Comparison of ENCODE assay signal across 16 cellular contexts in genomic region chr6:135251964-135252429, GRCh38.
A peak's percentile ranks its signal among the peaks of the same experiment; 100 is the strongest.
DNase-seq lines count a peak whose midpoint lies in the region; ATAC-seq and TF ChIP-seq lines count a peak whose summit lies in the region.
"Had no signal": no experiment of that assay in that cellular context is flagged by ENCODE, and none has a peak within 500 bp of the region (broad histone marks: within the 10 kb centered on the region; RNA-seq: fewer than 3 reads in every experiment).

No MANE protein-coding gene starts in this region.

- H3K4me3 ChIP-seq in liver (ENCODE audit: low read depth in 1 of 3, low read length in 3 of 3), result no peak overlapping the region
- H3K4me3 ChIP-seq in CD8-positive, alpha-beta memory T cell (ENCODE audit: low read length), result no peak overlapping the region

- peaks cover 0 to 14% (median 7%) of the 10 kb centered on the region in 4 donors for H3K4me1 ChIP-seq in liver (ENCODE audit: control insufficient read depth in 4 of 4, insufficient read depth in 4 of 4, low read length in 3 of 4)
- H3K4me1 ChIP-seq in CD8-positive, alpha-beta memory T cell (ENCODE audit: insufficient read depth, low read length), result no peaks in the 10 kb centered on the region

- H3K27me3 ChIP-seq in liver (ENCODE audit: control insufficient read depth in 4 of 4, insufficient read depth in 4 of 4, low read length in 3 of 4), result no peaks in the 10 kb centered on the region
- no peaks in the 10 kb centered on the region for H3K27me3 ChIP-seq in CD8-positive, alpha-beta memory T cell (ENCODE audit: insufficient read depth, low read length, poor library complexity, severe bottlenecking)

- H3K9ac ChIP-seq in liver (ENCODE audit: low read depth in 1 of 2, low read length in 2 of 2), result no peak overlapping the region

- H3K27ac Mint-ChIP-seq in HFFc6, result no peak overlapping the region
- no peak overlapping the region for H3K27ac Mint-ChIP-seq in activated T-helper 17 cell treated with anti-CD3 and anti-CD28 coated beads, Interleukin-2, amount 50 U/mL, for 72 hours
- no peak overlapping the region for H3K27ac Mint-ChIP-seq in CD8-positive, alpha-beta memory T cell
- H3K27ac Mint-ChIP-seq: immature natural killer cell; natural killer cell treated with Interleukin-12 subunit alpha and Interleukin-12 subunit beta and Interleukin-15 and Interleukin-18, amount 100 ng/mL, for 72 hours had no signal

- H3K36me3 Mint-ChIP-seq in HFFc6 (ENCODE audit: low read depth), result no peaks in the 10 kb centered on the region
- no peaks in the 10 kb centered on the region for H3K36me3 Mint-ChIP-seq in activated T-helper 17 cell treated with anti-CD3 and anti-CD28 coated beads, Interleukin-2, amount 50 U/mL, for 72 hours (ENCODE audit: low read depth)
- no peaks in the 10 kb centered on the region for H3K36me3 Mint-ChIP-seq in CD8-positive, alpha-beta memory T cell
- H3K36me3 Mint-ChIP-seq: brain; immature natural killer cell; natural killer cell treated with Interleukin-12 subunit alpha and Interleukin-12 subunit beta and Interleukin-15 and Interleukin-18, amount 100 ng/mL, for 72 hours had no signal

- DNase-seq in DMS53 (lab: John Stamatoyannopoulos, UW), result peak; percentile 76
- peak; percentile 8 for DNase-seq in HFFc6
- no peak for DNase-seq in CD8-positive, alpha-beta memory T cell
- DNase-seq in GM19238 (ENCODE audit: insufficient read length, low spot score), result no peak
- DNase-seq: activated T-cell treated with anti-CD3 and anti-CD28 coated beads for 4 hours; Calu3; immature natural killer cell; NCI-H1436; stimulated activated CD4-positive, alpha-beta T cell treated with anti-CD3 and anti-CD28 coated beads, Interleukin-12 subunit alpha, Interleukin-12 subunit beta, amount 100 ng/mL, for 4 hours had no signal

- no peak for TF ChIP-seq RAD21 in liver (IDR thresholded peaks at IDR 0.05)

- no peak overlapping the region for H3K27ac ChIP-seq in liver (ENCODE audit: low read depth in 1 of 2, low read length in 2 of 2)
- no peak overlapping the region for H3K27ac ChIP-seq in CD8-positive, alpha-beta memory T cell (ENCODE audit: low read depth, low read length)
- H3K27ac ChIP-seq: epithelial cell of prostate had no signal

- CTCF ChIA-PET in CD8-positive, alpha-beta memory T cell (lab: Charles Lee), result no interaction called here

- peaks cover 6% of the 10 kb centered on the region for H3K27me3 Mint-ChIP-seq in HFFc6 (ENCODE audit: insufficient read depth)
- peaks cover 9% of the 10 kb centered on the region for H3K27me3 Mint-ChIP-seq in activated T-helper 17 cell treated with anti-CD3 and anti-CD28 coated beads, Interleukin-2, amount 50 U/mL, for 72 hours
- H3K27me3 Mint-ChIP-seq in CD8-positive, alpha-beta memory T cell, result peaks cover 0 to 1% of the 10 kb centered on the region in 2 donors
- H3K27me3 Mint-ChIP-seq: brain had no signal

- POLR2A ChIA-PET in CD8-positive, alpha-beta memory T cell (lab: Charles Lee), result no interaction called here

- H3K36me3 ChIP-seq in liver (ENCODE audit: control insufficient read depth in 4 of 4, insufficient read depth in 3 of 4, low read depth in 1 of 4, low read length in 3 of 4), result no peaks in the 10 kb centered on the region
- H3K36me3 ChIP-seq in CD8-positive, alpha-beta memory T cell (ENCODE audit: insufficient read depth, low read length), result no peaks in the 10 kb centered on the region

- H3K4me1 Mint-ChIP-seq in HFFc6 (ENCODE audit: low read depth), result peaks cover under 1% of the 10 kb centered on the region; the same call in 1 of the 2 replicates
- H3K4me1 Mint-ChIP-seq in activated T-helper 17 cell treated with anti-CD3 and anti-CD28 coated beads, Interleukin-2, amount 50 U/mL, for 72 hours, result no peaks in the 10 kb centered on the region
- no peaks in the 10 kb centered on the region for H3K4me1 Mint-ChIP-seq in CD8-positive, alpha-beta memory T cell
- H3K4me1 Mint-ChIP-seq: immature natural killer cell had no signal

- TF ChIP-seq CTCF in HFFc6 (IDR thresholded peaks at IDR 0.05) (no peak), liver (IDR thresholded peaks at IDR 0.05; ENCODE audit: low read depth, low read length, missing input control) (no peak)

- H3K4me3 Mint-ChIP-seq in HFFc6, result no peak overlapping the region
- H3K4me3 Mint-ChIP-seq in activated T-helper 17 cell treated with anti-CD3 and anti-CD28 coated beads, Interleukin-2, amount 50 U/mL, for 72 hours, result no peak overlapping the region
- H3K4me3 Mint-ChIP-seq in CD8-positive, alpha-beta memory T cell, result no peak overlapping the region
- H3K4me3 Mint-ChIP-seq: immature natural killer cell; natural killer cell treated with Interleukin-12 subunit alpha and Interleukin-12 subunit beta and Interleukin-15 and Interleukin-18, amount 100 ng/mL, for 72 hours had no signal

- no peaks in the 10 kb centered on the region for H3K9me3 ChIP-seq in liver (ENCODE audit: control insufficient read depth in 4 of 4, low read length in 3 of 4)
- H3K9me3 ChIP-seq in CD8-positive, alpha-beta memory T cell (ENCODE audit: low read length), result no peaks in the 10 kb centered on the region

- no peaks in the 10 kb centered on the region for H3K9me3 Mint-ChIP-seq in HFFc6
- H3K9me3 Mint-ChIP-seq in activated T-helper 17 cell treated with anti-CD3 and anti-CD28 coated beads, Interleukin-2, amount 50 U/mL, for 72 hours, result no peaks in the 10 kb centered on the region
- H3K9me3 Mint-ChIP-seq in CD8-positive, alpha-beta memory T cell, result no peaks in the 10 kb centered on the region
- H3K9me3 Mint-ChIP-seq: immature natural killer cell; natural killer cell treated with Interleukin-12 subunit alpha and Interleukin-12 subunit beta and Interleukin-15 and Interleukin-18, amount 100 ng/mL, for 72 hours had no signal

- ATAC-seq in activated T-helper 17 cell treated with anti-CD3 and anti-CD28 coated beads, Interleukin-2, amount 50 U/mL, for 72 hours (replicated peaks), result peak; percentile 40
- ATAC-seq in GM18909 (IDR thresholded peaks at IDR 0.05; ENCODE audit: poor library complexity, unreplicated experiment), result no peak
- ATAC-seq in GM18907 (IDR thresholded peaks at IDR 0.05; ENCODE audit: unreplicated experiment), result no peak

- 60% methylated on average over 8 of the region's 8 CpGs for WGBS in liver

TF ChIP-seq in liver, 16 proteins besides CTCF, POLR2A, EP300 and RAD21:
- TF ChIP-seq REST (IDR thresholded peaks at IDR 0.05) (peak; percentile 10), TAF1 (conservative IDR thresholded peaks at IDR 0.05) (no peak)

Comparison
In these comparisons a context has a peak if more than half of its experiments do, and no peak if none do; other contexts are left out.
1. DNase-seq: peak in DMS53 (single experiment) and HFFc6 (single experiment); none in CD8-positive, alpha-beta memory T cell (0 of 5) and GM19238 (single experiment).